In the genomic region with DNA sequence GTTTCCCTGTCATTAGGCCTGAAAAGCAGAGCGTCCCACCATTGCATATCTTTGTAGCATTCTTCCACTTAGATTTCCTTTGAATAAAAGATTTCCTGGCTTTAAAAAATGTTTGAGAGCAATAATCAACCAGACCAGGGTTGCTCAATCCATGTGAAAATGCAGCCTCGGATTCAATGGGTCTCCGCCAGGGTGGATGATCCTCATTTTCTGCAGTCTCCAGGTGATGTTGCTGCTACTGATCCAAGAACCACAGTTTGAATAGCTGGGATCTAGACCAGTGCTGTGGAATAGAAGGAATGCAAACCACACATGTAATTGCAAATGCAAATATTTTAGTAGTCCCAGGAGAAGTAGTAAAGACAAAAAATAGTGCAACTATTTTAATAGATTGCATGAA, we compare ENCODE assay signal across 21 cellular contexts.
DNase-seq lines count a peak whose midpoint lies in the region; ATAC-seq, FAIRE-seq and TF ChIP-seq lines count a peak whose summit lies in the region.
"Had no signal": no experiment of that assay in that cellular context is flagged by ENCODE, and none has a peak within 500 bp of the region (broad histone marks: within the 10 kb centered on the region; RNA-seq: fewer than 3 reads in every experiment).

No MANE protein-coding gene starts in this region.

- peaks cover 6% of the 10 kb centered on the region for H3K27me3 Mint-ChIP-seq in astrocyte (ENCODE audit: low read depth, unreplicated experiment)
- H3K27me3 Mint-ChIP-seq in osteocyte (ENCODE audit: unreplicated experiment), result no peaks in the 10 kb centered on the region
- H3K27me3 Mint-ChIP-seq: B cell; CD4-positive, CD25-positive, alpha-beta regulatory T cell had no signal

- H3K4me1 Mint-ChIP-seq in astrocyte (ENCODE audit: low read depth, unreplicated experiment) (peaks cover 5% of the 10 kb centered on the region), osteocyte (ENCODE audit: unreplicated experiment) (no peaks in the 10 kb centered on the region)
- H3K4me1 Mint-ChIP-seq: B cell; CD4-positive, CD25-positive, alpha-beta regulatory T cell; H9 had no signal

- FAIRE-seq in astrocyte (lab: Jason Lieb, UNC), result no peak
- FAIRE-seq: G401.6, GM12892, GM19239, H1 had no signal

- H3K79me2 ChIP-seq in astrocyte (ENCODE audit: insufficient read depth, low read length), result no peaks in the 10 kb centered on the region

- no peak overlapping the region for H2AFZ ChIP-seq in astrocyte (ENCODE audit: low read depth, low read length)
- H2AFZ ChIP-seq: GM23248 had no signal

- no peaks in the 10 kb centered on the region for H3K4me1 ChIP-seq in astrocyte (ENCODE audit: insufficient read depth, low read length)
- H3K4me1 ChIP-seq: Caco-2 had no signal

- peak; percentile 19 to 54 for DNase-seq in NCI-H526 (lab: John Stamatoyannopoulos, UW)
- peak; percentile 14 for DNase-seq in astrocyte (ENCODE audit: low read depth)
- DNase-seq in osteocyte (ENCODE audit: extremely low spot score, unreplicated experiment), result peak; percentile 27
- no peak for DNase-seq in HK-2 (ENCODE audit: unreplicated experiment)
- no peak for DNase-seq in H7
- DNase-seq: Caco-2; CD4-positive, CD25-positive, alpha-beta regulatory T cell; CD8-positive, alpha-beta T cell; DMS153; DND-41; GM23248; H9 had no signal

- H3K9me3 ChIP-seq in astrocyte (ENCODE audit: insufficient read depth, low read depth, low read length), result no peaks in the 10 kb centered on the region
- H3K9me3 ChIP-seq: Caco-2 had no signal

- no peaks in the 10 kb centered on the region for H3K27me3 ChIP-seq in astrocyte (ENCODE audit: insufficient read depth, low read length)
- no peaks in the 10 kb centered on the region for H3K27me3 ChIP-seq in H7 (ENCODE audit: control insufficient read depth, insufficient read depth, low read length)
- H3K27me3 ChIP-seq: BLaER1 had no signal

- H3K9me3 Mint-ChIP-seq in astrocyte (ENCODE audit: unreplicated experiment), result no peaks in the 10 kb centered on the region
- peaks cover 53% of the 10 kb centered on the region for H3K9me3 Mint-ChIP-seq in osteocyte (ENCODE audit: unreplicated experiment)
- H3K9me3 Mint-ChIP-seq: CD8-positive, alpha-beta T cell had no signal

- no peaks in the 10 kb centered on the region for H3K36me3 Mint-ChIP-seq in astrocyte (ENCODE audit: low read depth, unreplicated experiment)
- no peaks in the 10 kb centered on the region for H3K36me3 Mint-ChIP-seq in osteocyte (ENCODE audit: unreplicated experiment)
- H3K36me3 Mint-ChIP-seq: CD4-positive, CD25-positive, alpha-beta regulatory T cell; CD8-positive, alpha-beta T cell had no signal

- no peaks in the 10 kb centered on the region for H3K36me3 ChIP-seq in astrocyte (ENCODE audit: insufficient read depth, low read length)
- H3K36me3 ChIP-seq in H7 (replicated peaks; ENCODE audit: control insufficient read depth, insufficient read depth, low read length), result no peaks in the 10 kb centered on the region
- H3K36me3 ChIP-seq: BLaER1 had no signal

- no peak overlapping the region for H3K27ac Mint-ChIP-seq in astrocyte (ENCODE audit: unreplicated experiment)
- no peak overlapping the region for H3K27ac Mint-ChIP-seq in osteocyte (ENCODE audit: unreplicated experiment)
- H3K27ac Mint-ChIP-seq: B cell; CD4-positive, CD25-positive, alpha-beta regulatory T cell; CD8-positive, alpha-beta T cell; H9 had no signal

- H3K27ac ChIP-seq in astrocyte (ENCODE audit: low read depth, low read length), result no peak overlapping the region
- H3K27ac ChIP-seq: BLaER1, C4-2B, GM23248 had no signal

- no peak for ATAC-seq in GM18861 (IDR thresholded peaks at IDR 0.05; ENCODE audit: unreplicated experiment)
- ATAC-seq: CD8-positive, alpha-beta T cell; HCT116 had no signal

- H4K20me1 ChIP-seq in astrocyte (ENCODE audit: insufficient read depth, low read length), result no peaks in the 10 kb centered on the region
- H4K20me1 ChIP-seq: BLaER1 had no signal

- H3K4me3 Mint-ChIP-seq in astrocyte (ENCODE audit: unreplicated experiment) (no peak overlapping the region), osteocyte (ENCODE audit: unreplicated experiment) (no peak overlapping the region)
- H3K4me3 Mint-ChIP-seq: B cell; CD4-positive, CD25-positive, alpha-beta regulatory T cell; CD8-positive, alpha-beta T cell; H9 had no signal

- no peak overlapping the region for H3K4me2 ChIP-seq in astrocyte (ENCODE audit: low read length)
- H3K4me2 ChIP-seq: BLaER1 had no signal

- H3K4me3 ChIP-seq in astrocyte (ENCODE audit: insufficient read depth, low read depth, low read length) (no peak overlapping the region), H7 (ENCODE audit: insufficient read depth, low read depth, low read length) (no peak overlapping the region)
- H3K4me3 ChIP-seq: BLaER1, GM23248 had no signal

- no peak overlapping the region for H3K9ac ChIP-seq in astrocyte (ENCODE audit: low read length)
- H3K9ac ChIP-seq: BLaER1, GM23248 had no signal

- TF ChIP-seq CTCF in astrocyte (IDR thresholded peaks at IDR 0.05; ENCODE audit: insufficient read depth, low read depth, low read length), result no peak
- TF ChIP-seq CTCF in osteocyte (IDR thresholded peaks at IDR 0.05), result no peak

Comparison
In these comparisons a context has a peak if more than half of its experiments do, and no peak if none do; other contexts are left out.
1. DNase-seq: peak in NCI-H526 (2 of 2), astrocyte (single experiment) and osteocyte (single experiment); none in HK-2 (single experiment) and H7 (single experiment).